8 cellular contexts compared by ENCODE assay signal in the genomic region with DNA sequence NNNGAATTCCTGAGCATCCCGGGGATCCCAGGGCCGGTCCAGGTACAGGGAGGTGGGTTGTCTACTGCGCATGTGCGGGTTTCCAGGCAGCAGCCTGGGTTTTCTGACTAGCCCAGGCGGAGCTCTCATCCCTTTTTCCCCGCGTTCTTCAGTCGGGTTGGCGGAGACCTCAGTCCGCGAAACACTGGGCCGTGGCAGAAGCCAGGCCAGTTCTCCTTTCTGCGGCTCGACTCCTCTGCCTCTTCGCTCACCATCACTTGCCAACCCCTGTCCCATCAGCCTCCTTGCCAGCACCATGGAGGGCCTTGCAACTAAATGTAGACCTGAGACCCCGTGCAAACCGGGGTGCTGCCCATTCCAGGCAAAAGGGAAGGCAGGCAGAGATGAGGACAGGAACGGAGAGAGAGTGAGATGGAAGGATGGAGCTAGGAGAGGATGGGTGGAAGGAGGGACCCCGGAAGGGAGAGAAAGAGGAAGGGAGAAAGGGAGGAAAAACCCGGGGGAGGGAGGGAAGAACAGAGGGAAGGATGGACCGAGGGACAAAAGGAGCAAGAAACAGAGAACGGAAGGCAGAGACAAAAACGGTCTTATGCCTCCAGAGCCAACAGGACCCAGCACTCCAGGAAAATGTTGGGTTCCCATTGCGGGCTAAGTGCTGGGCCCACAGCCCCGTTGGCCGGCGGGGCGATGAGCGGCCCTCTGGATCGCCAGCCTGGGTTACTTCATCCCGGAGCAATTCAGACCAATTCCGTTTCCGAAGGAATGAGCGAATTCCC.
DNase-seq lines count a peak whose midpoint lies in the region; ATAC-seq and TF ChIP-seq lines count a peak whose summit lies in the region.

No MANE protein-coding gene starts in this region.

- DNase-seq in ACHN (peak; percentile 16), GM20000 (ENCODE audit: low spot score) (peak; percentile 45), NCI-H526 treated with DMSO at 0.1 percent for 48 hours (lab: John Stamatoyannopoulos, UW) (peak; percentile 83), non-pigmented ciliary epithelial cell (ENCODE audit: low read depth) (peak; percentile 15), GF-D8 (lab: John Stamatoyannopoulos, UW) (no peak), NCI-H2029 treated with DMSO at 0.1 percent for 48 hours (lab: John Stamatoyannopoulos, UW) (no peak)

- no peak for TF ChIP-seq CTCF in GM20000 (IDR thresholded peaks at IDR 0.05; ENCODE audit: extremely low read depth, missing control alignments)

- ATAC-seq in esophagus mucosa: peak; percentile 62
- ATAC-seq in GM18867 (IDR thresholded peaks at IDR 0.05; ENCODE audit: unreplicated experiment): no peak

- in situ Hi-C loops in ACHN (cut with HindIII; ENCODE audit: low pct_ligation_motif_present, low pct_unique_long_range_greater_than_20kb, low sequenced_read_pairs): no loop called here

Comparison
In these comparisons a context has a peak if more than half of its experiments do, and no peak if none do; other contexts are left out.
1. DNase-seq: peak in ACHN (single experiment), GM20000 (single experiment), NCI-H526 treated with DMSO at 0.1 percent for 48 hours (single experiment) and non-pigmented ciliary epithelial cell (single experiment); none in GF-D8 (single experiment) and NCI-H2029 treated with DMSO at 0.1 percent for 48 hours (single experiment).